In the genomic region with DNA sequence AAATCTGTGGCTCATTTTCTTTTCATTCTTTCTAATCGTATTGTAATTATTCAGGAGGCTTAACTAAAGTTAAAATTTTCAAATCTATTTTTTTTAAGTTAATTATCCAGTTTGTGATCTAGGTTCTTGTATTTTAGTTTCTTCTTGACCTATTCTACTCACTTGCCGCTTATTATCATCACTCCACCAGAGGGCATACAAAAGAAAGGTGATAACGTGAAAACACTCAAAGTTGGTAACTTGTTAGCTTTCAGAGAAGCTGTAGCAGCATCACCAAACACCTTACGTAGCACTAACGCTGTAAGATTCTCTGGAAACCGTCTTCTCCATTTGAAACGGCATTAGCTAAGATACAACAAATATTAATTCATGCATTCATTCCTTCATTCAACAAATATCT, we compare ENCODE assay signal across 8 cellular contexts. TPM values are rescaled to one million over a fixed set of nuclear protein-coding genes. Genes with fewer than 3 reads are reported as not detected.
A peak's percentile ranks its signal among the peaks of the same experiment; 100 is the strongest.
DNase-seq lines count a peak whose midpoint lies in the region; ATAC-seq and TF ChIP-seq lines count a peak whose summit lies in the region.
"Had no signal": no experiment of that assay in that cellular context is flagged by ENCODE, and none has a peak within 500 bp of the region (broad histone marks: within the 10 kb centered on the region; RNA-seq: fewer than 3 reads in every experiment).

No MANE protein-coding gene starts in this region.

- H3F3A ChIP-seq in DOHH2 (ENCODE audit: control insufficient read depth, insufficient read depth) = no peaks in the 10 kb centered on the region; the same call in 1 of the 2 replicates

- no peaks in the 10 kb centered on the region; the same call in 1 of the 2 replicates for H4K20me1 ChIP-seq in DOHH2 (ENCODE audit: control insufficient read depth, insufficient read depth, low read depth, low read length)

- DNase-seq in HT1080 (ENCODE audit: low read depth) = peak; percentile 47
- DNase-seq in adrenal gland = no peak
- no peak for DNase-seq in right lobe of liver
- DNase-seq in GOT3 (lab: John Stamatoyannopoulos, UW) = no peak
- DNase-seq: kidney had no signal

- ATAC-seq in right lobe of liver (no peak), GM19023 (IDR thresholded peaks at IDR 0.05; ENCODE audit: unreplicated experiment) (no peak), GM19395 (IDR thresholded peaks at IDR 0.05; ENCODE audit: unreplicated experiment) (no peak)

- H3K27me3 ChIP-seq in DOHH2 (ENCODE audit: control insufficient read depth, low read length) (no peaks in the 10 kb centered on the region), adrenal gland (no peaks in the 10 kb centered on the region), right lobe of liver (no peaks in the 10 kb centered on the region)

- intact Hi-C loops in adrenal gland (cut with DNase I) = no loop called here
- intact Hi-C loops in right lobe of liver (cut with DNase I) = no loop called here

- 61 to 65% (median 63%) methylated on average over 7 of the region's 7 CpGs for WGBS in adrenal gland, 4 donors
- WGBS in right lobe of liver (ENCODE audit: insufficient coverage, low coverage, low lambda C conversion rate, missing lambda C conversion rate) = 31% methylated on average over 7 of the region's 7 CpGs

- H3K4me2 ChIP-seq in DOHH2 (ENCODE audit: low read length) = no peak overlapping the region; the same call in 1 of the 2 replicates

- H3K36me3 ChIP-seq in DOHH2 (ENCODE audit: control insufficient read depth, low read length) (0 out of 2 replicates have a peak, but pooled peaks cover 8% of the 10 kb centered on the region), adrenal gland (replicated peaks in 1 of 2) (no peaks in the 10 kb centered on the region), right lobe of liver (no peaks in the 10 kb centered on the region)

- H3K9me3 ChIP-seq in DOHH2 (ENCODE audit: control insufficient read depth, insufficient read depth, low read length) (no peaks in the 10 kb centered on the region), adrenal gland (replicated peaks in 1 of 3) (no peaks in the 10 kb centered on the region), right lobe of liver (no peaks in the 10 kb centered on the region)

- peak; percentile 68 for TF ChIP-seq CTCF in DOHH2 (IDR thresholded peaks at IDR 0.05; ENCODE audit: low read depth, low read length, poor library complexity, severe bottlenecking)
- peak in 4 of 6 experiments; percentile 8 to 40 (median 21) for TF ChIP-seq CTCF in adrenal gland (IDR thresholded peaks at IDR 0.05)
- peak; percentile 10 to 19 (median 12) for TF ChIP-seq CTCF in right lobe of liver (IDR thresholded peaks at IDR 0.05)

- H3K27ac ChIP-seq in DOHH2 (ENCODE audit: low read depth, low read length) (no peak overlapping the region), adrenal gland (no peak overlapping the region), right lobe of liver (no peak overlapping the region)

- TF ChIP-seq POLR2A in adrenal gland (IDR thresholded peaks at IDR 0.05) (no peak), right lobe of liver (IDR thresholded peaks at IDR 0.05) (no peak)

- H3K4me3 ChIP-seq in DOHH2 (ENCODE audit: low read length) (no peak overlapping the region), adrenal gland (no peak overlapping the region), right lobe of liver (no peak overlapping the region)

- H3K79me2 ChIP-seq in DOHH2 (ENCODE audit: control insufficient read depth, low read length) = peaks cover 82% of the 10 kb centered on the region

- no peaks in the 10 kb centered on the region for H3K9me2 ChIP-seq in DOHH2 (replicated peaks; ENCODE audit: control insufficient read depth, low read length)

- H3K4me1 ChIP-seq in DOHH2 (ENCODE audit: control insufficient read depth, low read length) (peaks cover 31% of the 10 kb centered on the region), adrenal gland (replicated peaks in 1 of 2) (no peaks in the 10 kb centered on the region), right lobe of liver (peaks cover 0 to 3% (median 0%) of the 10 kb centered on the region in 4 donors)

RNA-seq across cellular contexts. Expression of a gene that starts 4.8 kb away (rescaled TPM):
- 60.5 and 61.1 TPM in 2 replicates for total RNA-seq in HT1080 (2014; rRNA removed; shearing (Covaris generic))
- 35.8 and 47.2 TPM in 2 replicates for polyA plus RNA-seq in HT1080 (2015; cell fraction: cytosol; rRNA removed)
- polyA plus RNA-seq in HT1080 (2015; cell fraction: nucleus; rRNA removed) = 30.1 and 31.2 TPM in 2 replicates
- total RNA-seq in adrenal gland = 10 to 100 TPM in 7 of 8 donors, 1 to 10 TPM in 1; 9.4 to 21.8 (median 13.7) TPM
- 1 to 10 TPM; 2.6 to 9.9 (median 4.7) TPM for polyA plus RNA-seq in adrenal gland
- 1 to 10 TPM; 2.9 to 9.5 (median 5.2) TPM for total RNA-seq in right lobe of liver

Comparison
In these comparisons a context has a peak if more than half of its experiments do, and no peak if none do; other contexts are left out.
1. CTCF ChIP-seq: peak in every context shown above with its lines; median percentile 68 in DOHH2; 21 in adrenal gland; 12 in right lobe of liver.